In the genomic region with DNA sequence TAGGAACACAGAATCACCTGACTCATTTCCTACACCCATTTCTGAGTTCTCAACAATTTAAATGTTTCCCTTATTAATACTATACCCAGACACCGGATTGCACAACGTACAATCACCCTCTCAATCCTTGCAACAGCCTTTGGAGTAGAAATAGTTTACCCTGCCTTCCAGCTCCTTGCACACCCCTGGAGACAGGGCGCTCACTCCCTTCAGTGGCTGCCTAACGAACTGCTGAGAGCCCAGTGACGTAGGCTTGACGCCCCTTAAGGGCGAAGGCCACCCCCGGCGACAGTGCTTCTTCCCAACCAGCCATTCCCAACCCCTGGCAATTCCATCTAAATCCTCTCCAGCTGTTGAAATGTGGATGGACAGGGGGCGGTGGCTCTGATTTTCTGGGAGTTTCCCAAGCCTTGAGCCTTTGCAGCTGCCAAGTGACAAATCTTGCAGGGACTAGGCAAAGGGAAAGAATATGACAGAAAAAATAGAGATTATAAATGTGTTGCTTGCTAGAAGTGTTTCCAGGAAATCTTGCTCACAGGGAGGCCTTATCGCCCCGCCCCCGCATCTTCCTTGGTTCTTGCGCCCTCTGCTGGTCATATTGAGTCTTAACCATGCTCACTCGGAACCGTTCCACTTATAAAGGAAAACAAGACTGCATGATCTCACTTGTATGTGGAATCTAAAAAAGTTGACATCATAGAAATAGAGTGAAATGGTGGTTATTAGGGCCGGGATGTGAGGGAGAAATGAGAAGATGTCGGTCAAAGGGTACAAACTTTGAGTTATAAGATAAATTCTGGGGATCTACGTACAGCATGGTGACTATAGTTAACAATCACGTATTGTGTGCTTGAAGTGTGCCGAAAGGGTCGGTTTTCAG, we compare ENCODE assay signal across 8 cellular contexts. TPM values are rescaled to one million over a fixed set of nuclear protein-coding genes. Genes with fewer than 3 reads are reported as not detected.
DNase-seq lines count a peak whose midpoint lies in the region; ATAC-seq and TF ChIP-seq lines count a peak whose summit lies in the region.

No MANE protein-coding gene starts in this region.

- peak; percentile 92 for DNase-seq in CD1c-positive myeloid dendritic cell (ENCODE audit: extremely low spot score)
- peak; percentile 52 for DNase-seq in HFF-Myc (ENCODE audit: extremely low read depth, low read depth)
- peak; percentile 87 for DNase-seq in NCI-H460 (ENCODE audit: extremely low read depth, low read depth)
- peak; percentile 68 to 78 for DNase-seq in activated CD4-positive, alpha-beta T cell treated with anti-CD3 and anti-CD28 coated beads for 24 hours (ENCODE audit: low read depth in 2 of 2)
- peak; percentile 85 for DNase-seq in cerebellar cortex (ENCODE audit: low spot score)
- DNase-seq in left lobe of liver (ENCODE audit: low spot score) = peak; percentile 72
- peak; percentile 77 for DNase-seq in stimulated activated CD4-positive, alpha-beta T cell treated with anti-CD3 and anti-CD28 coated beads, Interleukin-4, amount 100 ng/mL, for 1 hour

- no peak overlapping the region for H3K4me3 ChIP-seq in HFF-Myc (replicated peaks; ENCODE audit: low read depth, low read length)

- peaks cover 42% of the 10 kb centered on the region for H3K4me1 Mint-ChIP-seq in stimulated activated memory B cell treated with anti-CD40 and anti-IgM and Interleukin-4, amounts not matched to agents 10 μg/mL and 1 μg/mL and 100 μg/mL, for 72 hours

- peaks cover 6% of the 10 kb centered on the region for H3K36me3 Mint-ChIP-seq in stimulated activated memory B cell treated with anti-CD40 and anti-IgM and Interleukin-4, amounts not matched to agents 10 μg/mL and 1 μg/mL and 100 μg/mL, for 72 hours

- peaks cover 91% of the 10 kb centered on the region for H3K27me3 Mint-ChIP-seq in stimulated activated memory B cell treated with anti-CD40 and anti-IgM and Interleukin-4, amounts not matched to agents 10 μg/mL and 1 μg/mL and 100 μg/mL, for 72 hours

- TF ChIP-seq CTCF in HFF-Myc (IDR thresholded peaks at IDR 0.05; ENCODE audit: low read depth, low read length, missing control alignments) = peak; percentile 74

- H3K9me3 Mint-ChIP-seq in stimulated activated memory B cell treated with anti-CD40 and anti-IgM and Interleukin-4, amounts not matched to agents 10 μg/mL and 1 μg/mL and 100 μg/mL, for 72 hours = no peaks in the 10 kb centered on the region

- peak; percentile 94 for ATAC-seq in left lobe of liver
- ATAC-seq in stimulated activated memory B cell treated with anti-CD40 and anti-IgM and Interleukin-4, amounts not matched to agents 10 μg/mL and 1 μg/mL and 100 μg/mL, for 72 hours = no peak

- no peak overlapping the region for H3K4me3 Mint-ChIP-seq in stimulated activated memory B cell treated with anti-CD40 and anti-IgM and Interleukin-4, amounts not matched to agents 10 μg/mL and 1 μg/mL and 100 μg/mL, for 72 hours

- no peak overlapping the region for H3K27ac Mint-ChIP-seq in stimulated activated memory B cell treated with anti-CD40 and anti-IgM and Interleukin-4, amounts not matched to agents 10 μg/mL and 1 μg/mL and 100 μg/mL, for 72 hours

RNA-seq across cellular contexts. Expression of a gene that starts 7.6 kb away (rescaled TPM):
- total RNA-seq in NCI-H460 (2014; rRNA removed; shearing (Covaris generic)) = 0.37 and 1.2 TPM in 2 replicates
- 0.12 and 1.4 TPM in 2 replicates for polyA plus RNA-seq in NCI-H460 (2014; cell fraction: nucleus; rRNA removed)
- total RNA-seq in left lobe of liver = not detected
